8 cellular contexts compared by ENCODE assay signal in genomic region chrX:123959281-123960063, GRCh38. TPM values are rescaled to one million over a fixed set of nuclear protein-coding genes. Genes with fewer than 3 reads are reported as not detected.
A peak's percentile ranks its signal among the peaks of the same experiment; 100 is the strongest.
DNase-seq lines count a peak whose midpoint lies in the region; ATAC-seq and TF ChIP-seq lines count a peak whose summit lies in the region.

No MANE protein-coding gene starts in this region.

- no peaks in the 10 kb centered on the region for H3K36me3 ChIP-seq in lower lobe of right lung

- DNase-seq in D341Med (ENCODE audit: low spot score) (peak; percentile 28), HL-60 (ENCODE audit: low read depth in 1 of 2, low spot score in 1 of 2) (peak in 1 of 2 experiments; percentile 10), T-helper 9 cell (peak; percentile 2), ecto neural progenitor cell (ENCODE audit: low spot score) (peak; percentile 53), lower lobe of right lung (peak; percentile 50)
- DNase-seq in stimulated activated naive CD8-positive, alpha-beta T cell treated with anti-CD3 and anti-CD28 coated beads, Interleukin-15, Interleukin-2, amounts not matched to agents 100 U/mL and 50 U/mL, for 24 hours, result peak; percentile 18

- H3K27me3 ChIP-seq in HL-60 (ENCODE audit: insufficient read depth, poor library complexity, severe bottlenecking) (no peaks in the 10 kb centered on the region), lower lobe of right lung (ENCODE audit: low read depth) (no peaks in the 10 kb centered on the region)

- H3K27ac ChIP-seq in HL-60 (replicated peaks) (peak overlapping the region; percentile 76), lower lobe of right lung (peak overlapping the region; percentile 92)

- H3K4me1 ChIP-seq in lower lobe of right lung, result peaks cover 7% of the 10 kb centered on the region

- no peak for TF ChIP-seq CTCF in HL-60 (IDR thresholded peaks at IDR 0.05; ENCODE audit: insufficient read depth, low read length)
- no peak for TF ChIP-seq CTCF in lower lobe of right lung (IDR thresholded peaks at IDR 0.05)

- ATAC-seq in lower lobe of right lung (peak; percentile 6 to 21), HG02970 (IDR thresholded peaks at IDR 0.05; ENCODE audit: low FRiP score, unreplicated experiment) (no peak), GM21515 (IDR thresholded peaks at IDR 0.05; ENCODE audit: unreplicated experiment) (no peak)
- no peak for ATAC-seq in stimulated activated naive CD8-positive, alpha-beta T cell treated with anti-CD3 and anti-CD28 coated beads, Interleukin-15, Interleukin-2, amounts not matched to agents 100 U/mL and 50 U/mL, for 24 hours

- intact Hi-C loops in lower lobe of right lung (cut with DNase I), result no loop called here

- H3K9me3 ChIP-seq in lower lobe of right lung, result no peaks in the 10 kb centered on the region

- peak overlapping the region; percentile 61 for H3K4me3 ChIP-seq in HL-60 (replicated peaks; ENCODE audit: insufficient read depth, low read length)
- peak overlapping the region; percentile 72 for H3K4me3 ChIP-seq in lower lobe of right lung

RNA-seq across cellular contexts. Expression of gene STAG2, which starts 2.0 kb away (rescaled TPM):
- 88.2 TPM for total RNA-seq in lower lobe of right lung

Comparison
In these comparisons a context has a peak if more than half of its experiments do, and no peak if none do; other contexts are left out.
1. ATAC-seq: peak in lower lobe of right lung (2 of 2); none in stimulated activated naive CD8-positive, alpha-beta T cell treated with anti-CD3 and anti-CD28 coated beads, Interleukin-15, Interleukin-2, amounts not matched to agents 100 U/mL and 50 U/mL, for 24 hours (single experiment), HG02970 (single experiment) and GM21515 (single experiment).